ENCODE assay signal across 1 cellular context in the genomic region with DNA sequence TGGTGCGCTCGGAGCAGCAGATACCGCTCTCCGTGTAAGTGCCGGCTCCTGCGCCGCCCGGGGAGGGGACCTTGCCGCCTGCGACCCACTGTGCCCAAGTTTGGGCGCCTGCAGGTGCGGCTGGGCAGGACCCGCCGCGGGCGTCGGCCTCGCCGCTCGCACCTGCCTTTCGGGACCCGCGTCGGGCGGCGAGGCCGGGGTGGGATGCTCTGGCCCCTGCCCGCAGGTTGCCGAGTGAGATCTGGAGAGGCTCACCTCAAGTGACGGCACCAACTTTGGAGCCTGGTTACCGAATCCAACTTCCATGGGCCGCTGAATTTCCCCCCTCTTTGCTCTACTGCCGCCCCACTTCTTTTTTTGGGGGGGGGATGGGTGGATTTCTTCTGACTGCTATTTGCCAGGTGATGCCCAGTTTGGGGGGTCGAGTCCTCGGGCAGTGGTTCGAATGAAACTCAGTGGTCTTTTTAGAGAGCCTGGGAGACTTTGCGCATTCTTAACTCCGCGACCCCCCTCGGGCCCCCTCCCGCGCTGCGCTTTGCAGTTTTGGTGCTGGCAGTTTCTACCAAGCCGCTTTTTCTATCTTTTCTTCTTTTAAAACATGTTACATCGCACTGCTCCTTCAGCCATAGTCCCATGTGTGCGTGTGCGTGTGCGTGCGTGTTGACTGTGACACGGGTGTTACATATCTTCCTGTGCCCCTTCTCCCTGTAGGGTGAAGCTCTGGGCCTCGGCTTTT.
TF ChIP-seq lines count a peak whose summit lies in the region.

No MANE protein-coding gene starts in this region.

TF ChIP-seq in IMR-90, 13 proteins besides CTCF, POLR2A, EP300 and RAD21 (continued from another document):
- TF ChIP-seq ELK1 (IDR thresholded peaks at IDR 0.05; ENCODE audit: borderline replicate concordance, low read depth, low read length) = no peak
- TF ChIP-seq BHLHE40 (IDR thresholded peaks at IDR 0.05; ENCODE audit: low read depth, low read length) = no peak
- TF ChIP-seq CEBPB (IDR thresholded peaks at IDR 0.05; ENCODE audit: low read depth, low read length) = no peak
- TF ChIP-seq SMC3 (IDR thresholded peaks at IDR 0.05; ENCODE audit: low read depth, low read length) = no peak
TF ChIP-seq in IMR-90: peak in this region for 0.
